18 cellular contexts compared by ENCODE assay signal in the genomic region with DNA sequence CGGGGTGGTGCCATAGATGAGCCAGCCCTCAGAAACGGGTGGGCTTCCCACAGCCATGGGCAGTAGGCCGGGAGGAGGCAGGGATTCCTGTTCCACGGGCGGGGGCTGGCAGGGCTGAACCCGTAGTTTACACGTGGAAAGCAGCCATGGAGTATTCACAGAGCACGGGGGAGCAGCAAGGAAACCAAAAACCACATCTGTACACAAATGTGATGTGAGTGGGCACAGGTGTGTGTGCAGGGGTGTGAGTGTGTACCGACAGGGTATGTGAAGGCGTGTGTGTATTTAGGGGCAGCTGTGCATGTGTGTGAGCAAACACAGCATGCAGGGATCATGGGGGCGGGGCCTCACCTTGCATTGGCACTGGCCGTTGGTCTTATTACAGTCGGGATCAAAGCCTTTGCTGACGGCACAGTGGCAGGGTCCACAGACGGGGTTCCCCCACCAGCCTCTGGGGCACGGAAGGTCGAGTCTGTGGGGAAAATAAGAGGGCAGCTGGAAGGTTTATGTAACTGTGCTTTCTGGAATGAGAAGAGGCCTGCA.
"Had no signal": no experiment of that assay in that cellular context is flagged by ENCODE, and none has a peak within 500 bp of the region (broad histone marks: within the 10 kb centered on the region; RNA-seq: fewer than 3 reads in every experiment).

No MANE protein-coding gene starts in this region.

- H3K27me3 Mint-ChIP-seq: activated naive CD8-positive, alpha-beta T cell treated with anti-CD3 and anti-CD28 coated beads, Interleukin-2, amount 10 ng/mL, durations not matched to agents 7 days and 5 days had no signal

- DNase-seq: activated CD4-positive, alpha-beta T cell treated with anti-CD3 and anti-CD28 coated beads for 1 hour; activated CD4-positive, alpha-beta T cell treated with anti-CD3 and anti-CD28 coated beads, Interleukin-2, amount 50 U/mL, for 4 hours; activated naive CD8-positive, alpha-beta T cell treated with anti-CD3 and anti-CD28 coated beads, Interleukin-2, amount 10 ng/mL, durations not matched to agents 7 days and 5 days; activated T-cell treated with anti-CD3 and anti-CD28 coated beads for 4 hours; amygdala; body of pancreas; caudate nucleus; kidney glomerular epithelial cell; mesenchymal stem cell; nucleus accumbens; posterior cingulate gyrus; retina; stimulated activated naive CD4-positive, alpha-beta T cell; T-helper 2 cell had no signal

- ATAC-seq: body of pancreas; esophagus mucosa; gastroesophageal sphincter; heart left ventricle; natural killer cell treated with Interleukin-12 subunit alpha and Interleukin-12 subunit beta and Interleukin-15 and Interleukin-18, amount 100 ng/mL, for 72 hours had no signal

- H3K9me3 Mint-ChIP-seq: activated naive CD8-positive, alpha-beta T cell treated with anti-CD3 and anti-CD28 coated beads, Interleukin-2, amount 10 ng/mL, durations not matched to agents 7 days and 5 days; natural killer cell treated with Interleukin-12 subunit alpha and Interleukin-12 subunit beta and Interleukin-15 and Interleukin-18, amount 100 ng/mL, for 72 hours had no signal

- H3K36me3 Mint-ChIP-seq: activated naive CD8-positive, alpha-beta T cell treated with anti-CD3 and anti-CD28 coated beads, Interleukin-2, amount 10 ng/mL, durations not matched to agents 7 days and 5 days; natural killer cell treated with Interleukin-12 subunit alpha and Interleukin-12 subunit beta and Interleukin-15 and Interleukin-18, amount 100 ng/mL, for 72 hours had no signal

- H3K4me3 Mint-ChIP-seq: activated naive CD8-positive, alpha-beta T cell treated with anti-CD3 and anti-CD28 coated beads, Interleukin-2, amount 10 ng/mL, durations not matched to agents 7 days and 5 days; natural killer cell treated with Interleukin-12 subunit alpha and Interleukin-12 subunit beta and Interleukin-15 and Interleukin-18, amount 100 ng/mL, for 72 hours had no signal

- H3K27ac Mint-ChIP-seq: activated naive CD8-positive, alpha-beta T cell treated with anti-CD3 and anti-CD28 coated beads, Interleukin-2, amount 10 ng/mL, durations not matched to agents 7 days and 5 days had no signal
